ENCODE assay signal across 13 cellular contexts in genomic region chr4:86358176-86358701, GRCh38. TPM values are rescaled to one million over a fixed set of nuclear protein-coding genes. Genes with fewer than 3 reads are reported as not detected.
DNase-seq lines count a peak whose midpoint lies in the region; ATAC-seq and TF ChIP-seq lines count a peak whose summit lies in the region.
"Had no signal": no experiment of that assay in that cellular context is flagged by ENCODE, and none has a peak within 500 bp of the region (broad histone marks: within the 10 kb centered on the region; RNA-seq: fewer than 3 reads in every experiment).

No MANE protein-coding gene starts in this region.

- H4K8ac ChIP-seq in IMR-90 (ENCODE audit: low read depth in 2 of 2, low read length in 2 of 2): no peak overlapping the region

- peaks cover under 1% of the 10 kb centered on the region for H3K36me3 Mint-ChIP-seq in osteocyte (ENCODE audit: unreplicated experiment)

- no peak overlapping the region for H2AK9ac ChIP-seq in IMR-90 (replicated peaks; ENCODE audit: low read depth, low read length, poor library complexity)

- ATAC-seq in IMR-90 (ENCODE audit: low read depth) (peak; percentile 72), SK-N-SH treated with all-trans-retinoic acid at 6 μM for 48 hours (peak; percentile 43), left colon (no peak)
- ATAC-seq: stimulated activated naive CD8-positive, alpha-beta T cell treated with anti-CD3 and anti-CD28 coated beads, Interleukin-15, amount 100 ng/mL, for 72 hours had no signal

- TF ChIP-seq CTCF in IMR-90 (conservative IDR thresholded peaks at IDR 0.05; ENCODE audit: low read depth, low read length) (no peak), osteocyte (IDR thresholded peaks at IDR 0.05) (no peak), thyroid gland (IDR thresholded peaks at IDR 0.05) (no peak)

- H3K9ac ChIP-seq in IMR-90 (ENCODE audit: low read depth, low read length): no peak overlapping the region
- H3K9ac ChIP-seq: GM23248 had no signal

- H2BK15ac ChIP-seq in IMR-90 (ENCODE audit: low read depth, low read length): no peak overlapping the region

- peak overlapping the region; percentile 41 for H3K27ac Mint-ChIP-seq in osteocyte (ENCODE audit: unreplicated experiment)
- H3K27ac Mint-ChIP-seq: stimulated activated naive CD8-positive, alpha-beta T cell treated with anti-CD3 and anti-CD28 coated beads, Interleukin-15, amount 100 ng/mL, for 72 hours had no signal

- no peaks in the 10 kb centered on the region for H3K27me3 Mint-ChIP-seq in osteocyte (ENCODE audit: unreplicated experiment)

- peak overlapping the region; percentile 38 for H3K4me3 Mint-ChIP-seq in osteocyte (ENCODE audit: unreplicated experiment)
- H3K4me3 Mint-ChIP-seq: stimulated activated naive CD8-positive, alpha-beta T cell treated with anti-CD3 and anti-CD28 coated beads, Interleukin-15, amount 100 ng/mL, for 72 hours had no signal

- H3K4me3 ChIP-seq in IMR-90 (ENCODE audit: insufficient read depth, low read depth, low read length) (no peak overlapping the region), thyroid gland (replicated peaks in 1 of 3) (no peak overlapping the region)
- H3K4me3 ChIP-seq in effector memory CD4-positive, alpha-beta T cell (ENCODE audit: insufficient read depth, low read depth, low read length, poor library complexity, severe bottlenecking): no peak overlapping the region
- H3K4me3 ChIP-seq: GM23248, pancreas had no signal

- no peak for TF ChIP-seq POLR2A in IMR-90 (IDR thresholded peaks at IDR 0.05; ENCODE audit: low read depth, low read length)
- no peak for TF ChIP-seq POLR2A in thyroid gland (IDR thresholded peaks at IDR 0.05)

- no peaks in the 10 kb centered on the region for H4K20me1 ChIP-seq in IMR-90 (ENCODE audit: insufficient read depth, low read length)

- in situ Hi-C loops in IMR-90 (cut with MboI; ENCODE audit: low sequenced_read_pairs): no loop called here

- no peaks in the 10 kb centered on the region; the same call in 1 of the 2 replicates for H3K9me1 ChIP-seq in IMR-90 (ENCODE audit: insufficient read depth, low read length)

- peak; percentile 47 for DNase-seq in IMR-90
- DNase-seq in globus pallidus (ENCODE audit: low spot score): peak; percentile 70
- DNase-seq in osteocyte (ENCODE audit: extremely low spot score, unreplicated experiment): no peak
- no peak for DNase-seq in left colon
- DNase-seq in effector memory CD4-positive, alpha-beta T cell: no peak
- DNase-seq in thyroid gland: no peak
- DNase-seq: aorta; GM23248; NCI-H1436; pancreas; stimulated activated CD4-positive, alpha-beta T cell treated with anti-CD3 and anti-CD28 coated beads, Interleukin-2, amount 100 ng/mL, for 48 hours; stimulated activated naive CD8-positive, alpha-beta T cell treated with anti-CD3 and anti-CD28 coated beads, Interleukin-15, amount 100 ng/mL, for 72 hours had no signal

- no peak overlapping the region for H3K18ac ChIP-seq in IMR-90 (ENCODE audit: low read depth, low read length)

- no peaks in the 10 kb centered on the region for H3K9me3 ChIP-seq in IMR-90 (ENCODE audit: control insufficient read depth, insufficient read depth, low read length)
- H3K9me3 ChIP-seq in effector memory CD4-positive, alpha-beta T cell (ENCODE audit: control insufficient read depth, low read length): no peaks in the 10 kb centered on the region
- no peaks in the 10 kb centered on the region for H3K9me3 ChIP-seq in thyroid gland
- H3K9me3 ChIP-seq: pancreas had no signal

- H3K4me1 Mint-ChIP-seq in osteocyte (ENCODE audit: unreplicated experiment): peaks cover 38% of the 10 kb centered on the region

- H2BK20ac ChIP-seq in IMR-90 (ENCODE audit: low read depth, low read length): no peak overlapping the region

- CTCF ChIA-PET in IMR-90 (lab: Yijun Ruan, JAX): interaction anchor here (0.6 kb wide), 1 partner anchor 31 kb away, joined by 3 read pairs; no protein-coding TSS in a partner anchor

- H3K4me1 ChIP-seq in IMR-90 (ENCODE audit: control insufficient read depth, insufficient read depth, low read length) (peaks cover 2% of the 10 kb centered on the region; the same call in 1 of the 2 replicates), thyroid gland (peaks cover 12 to 13% of the 10 kb centered on the region in 2 donors)
- no peaks in the 10 kb centered on the region for H3K4me1 ChIP-seq in effector memory CD4-positive, alpha-beta T cell (ENCODE audit: control insufficient read depth, insufficient read depth, low read length, poor library complexity, severe bottlenecking)

- H3K4ac ChIP-seq in IMR-90 (ENCODE audit: low read depth, low read length): no peak overlapping the region

- no peak overlapping the region for H2BK120ac ChIP-seq in IMR-90 (ENCODE audit: low read depth, low read length)

- H3K56ac ChIP-seq in IMR-90 (ENCODE audit: extremely low read depth, insufficient read depth, low read length): no peak overlapping the region

- H2AK5ac ChIP-seq in IMR-90 (ENCODE audit: low read depth, low read length): no peak overlapping the region

- dilution Hi-C loops in IMR-90 (cut with HindIII; ENCODE audit: low sequenced_read_pairs, unreplicated experiment): no loop called here

- H3K36me3 ChIP-seq in IMR-90 (ENCODE audit: control insufficient read depth, insufficient read depth, low read length) (no peaks in the 10 kb centered on the region), thyroid gland (no peaks in the 10 kb centered on the region)
- H3K36me3 ChIP-seq in effector memory CD4-positive, alpha-beta T cell (ENCODE audit: control insufficient read depth, insufficient read depth, low read length): no peaks in the 10 kb centered on the region
- H3K36me3 ChIP-seq: pancreas had no signal

- no peaks in the 10 kb centered on the region for H3K27me3 ChIP-seq in IMR-90 (ENCODE audit: control insufficient read depth, insufficient read depth, low read length)
- H3K27me3 ChIP-seq in effector memory CD4-positive, alpha-beta T cell (replicated peaks; ENCODE audit: control insufficient read depth, insufficient read depth, low read length, poor library complexity, severe bottlenecking): no peaks in the 10 kb centered on the region
- no peaks in the 10 kb centered on the region for H3K27me3 ChIP-seq in thyroid gland
- H3K27me3 ChIP-seq: pancreas had no signal

- H3K79me1 ChIP-seq in IMR-90 (ENCODE audit: low read depth in 1 of 2, low read length in 2 of 2): no peaks in the 10 kb centered on the region; a peak in 1 of 4 replicates

- POLR2A ChIA-PET in IMR-90 (lab: Charles Lee; ENCODE audit: unreplicated experiment): no interaction called here

- no peak overlapping the region for H2BK5ac ChIP-seq in IMR-90 (ENCODE audit: low read depth, low read length, poor library complexity, severe bottlenecking)

- intact Hi-C loops in IMR-90 (cut with micrococcal nuclease): no loop called here
- intact Hi-C loops in left colon (cut with DNase I, micrococcal nuclease): no loop called here
- intact Hi-C loops in thyroid gland (cut with DNase I): no loop called here

- H2AFZ ChIP-seq in IMR-90 (replicated peaks; ENCODE audit: low read length, poor library complexity): no peak overlapping the region
- H2AFZ ChIP-seq: GM23248 had no signal

- H3K9me3 Mint-ChIP-seq in osteocyte (ENCODE audit: unreplicated experiment): no peaks in the 10 kb centered on the region
- H3K9me3 Mint-ChIP-seq: stimulated activated naive CD8-positive, alpha-beta T cell treated with anti-CD3 and anti-CD28 coated beads, Interleukin-15, amount 100 ng/mL, for 72 hours had no signal

- H3K27ac ChIP-seq in IMR-90 (ENCODE audit: insufficient read depth, low read length): no peak overlapping the region
- H3K27ac ChIP-seq in effector memory CD4-positive, alpha-beta T cell (ENCODE audit: insufficient read depth, low read length, poor library complexity, severe bottlenecking): no peak overlapping the region
- H3K27ac ChIP-seq in thyroid gland: no peak overlapping the region
- H3K27ac ChIP-seq: GM23248, pancreas had no signal

- no TSS peak for BruUV-seq in IMR-90 (replicated peaks; lab: Mats Ljungman, UMichigan)

- TF ChIP-seq RAD21 in IMR-90 (IDR thresholded peaks at IDR 0.05; ENCODE audit: low read length): no peak

- H4K5ac ChIP-seq in IMR-90 (ENCODE audit: low read depth, low read length): no peak overlapping the region

- H3K4me2 ChIP-seq in IMR-90 (ENCODE audit: low read depth, low read length): peak overlapping the region; percentile 6; the same call in 1 of the 2 replicates

- no CpG with 5 or more reads among the region's 3 CpGs for WGBS in IMR-90 (ENCODE audit: extremely low coverage in 2 of 2, insufficient read length in 1 of 2), 2 experiments
- whole genome bisulfite sequencing in thyroid gland, 2 donors: 78 to 80% methylated on average over 3 of the region's 3 CpGs

- H3K23ac ChIP-seq in IMR-90 (ENCODE audit: low read depth, low read length): no peak overlapping the region

- no peak overlapping the region; the same call in 1 of the 2 replicates for H3K14ac ChIP-seq in IMR-90 (replicated peaks; ENCODE audit: low read depth, low read length)

- no peak overlapping the region for H4K91ac ChIP-seq in IMR-90 (ENCODE audit: insufficient read depth, low read depth, low read length)

TF ChIP-seq in IMR-90, 13 proteins besides CTCF, POLR2A, EP300 and RAD21:
- no peak for TF ChIP-seq SMC3 (IDR thresholded peaks at IDR 0.05; ENCODE audit: low read depth, low read length)
- no peak for TF ChIP-seq BHLHE40 (IDR thresholded peaks at IDR 0.05; ENCODE audit: low read depth, low read length)
- peak; percentile 75 for TF ChIP-seq CEBPB (IDR thresholded peaks at IDR 0.05; ENCODE audit: low read depth, low read length)

TF ChIP-seq in SK-N-SH treated with all-trans-retinoic acid at 6 μM for 48 hours, 23 proteins besides CTCF, POLR2A, EP300 and RAD21:
- TF ChIP-seq ZNF70 (CRISPR knock-in tag; IDR thresholded peaks at IDR 0.05) (no peak), RARB (CRISPR knock-in tag; IDR thresholded peaks at IDR 0.05) (no peak), ISL1 (CRISPR knock-in tag; IDR thresholded peaks at IDR 0.05) (no peak), ZNF565 (CRISPR knock-in tag; conservative IDR thresholded peaks at IDR 0.05; ENCODE audit: low read depth) (no peak), PPARA (CRISPR knock-in tag; IDR thresholded peaks at IDR 0.05; ENCODE audit: borderline replicate concordance) (no peak), ESRRG (CRISPR knock-in tag; IDR thresholded peaks at IDR 0.05) (no peak)

RNA-seq across cellular contexts. Expression of gene MAPK10, which starts 1.6 kb away (rescaled TPM):
- total RNA-seq in IMR-90 (2012; rRNA removed) (6.4 and 6.5 TPM in 2 replicates), osteocyte (16.2 and 19.2 TPM in 2 replicates), left colon (1 to 10 TPM; 3.4 to 7.0 TPM), thyroid gland (10 to 100 TPM; 65.4 to 95.0 (median 86.2) TPM)
- 2.3 and 2.8 TPM in 2 replicates for polyA plus RNA-seq in IMR-90 (2012; rRNA removed)
- 1.6 and 1.9 TPM in 2 replicates for polyA plus RNA-seq in IMR-90 (2012; cell fraction: cytosol; rRNA removed)
- polyA plus RNA-seq in IMR-90 (2012; cell fraction: nucleus; rRNA removed; ENCODE audit: low replicate concordance): 5.1 and 21.7 TPM in 2 replicates

Comparison
In these comparisons a context has a peak if more than half of its experiments do, and no peak if none do; other contexts are left out.
1. DNase-seq: peak in IMR-90 (single experiment) and globus pallidus (single experiment); none in osteocyte (single experiment), left colon (0 of 2), effector memory CD4-positive, alpha-beta T cell (0 of 3) and thyroid gland (0 of 2).